Comparison of ENCODE assay signal across 16 cellular contexts in genomic region chr5:79798892-79799590, GRCh38.
"Had no signal": no experiment of that assay in that cellular context is flagged by ENCODE, and none has a peak within 500 bp of the region (broad histone marks: within the 10 kb centered on the region; RNA-seq: fewer than 3 reads in every experiment).

No MANE protein-coding gene starts in this region.

- H3K79me2 ChIP-seq: parathyroid adenoma had no signal

- H3K4me3 ChIP-seq: colonic mucosa, prostate gland had no signal

- H3K4me1 ChIP-seq: colonic mucosa, parathyroid adenoma, prostate gland had no signal

- H3K9ac ChIP-seq: parathyroid adenoma had no signal

- ATAC-seq: esophagus mucosa, left colon, natural killer cell, sciatic nerve had no signal

- H3K27ac ChIP-seq: colonic mucosa, parathyroid adenoma, prostate gland had no signal

- H3K27me3 ChIP-seq: colonic mucosa had no signal

- H2AFZ ChIP-seq: parathyroid adenoma had no signal

- H3K9me3 ChIP-seq: colonic mucosa, prostate gland had no signal

- H3K36me3 ChIP-seq: colonic mucosa, prostate gland had no signal

- DNase-seq: caudate nucleus; colonic mucosa; effector CD8-positive, alpha-beta T cell; foreskin fibroblast; head of caudate nucleus; hippocampal formation; left colon; natural killer cell; retina; small intestine; stimulated activated CD4-positive, alpha-beta T cell treated with anti-CD3 and anti-CD28 coated beads, Interleukin-12 subunit alpha, Interleukin-12 subunit beta, amount 100 ng/mL, for 4 hours; stimulated activated naive CD4-positive, alpha-beta T cell treated with Interleukin-2 at 50 U/mL for 16 hours had no signal
